In genomic region chr13:69565334-69565733, GRCh38 we compare ENCODE assay signal across 9 cellular contexts.
A peak's percentile ranks its signal among the peaks of the same experiment; 100 is the strongest.
DNase-seq lines count a peak whose midpoint lies in the region; ATAC-seq, FAIRE-seq and TF ChIP-seq lines count a peak whose summit lies in the region.
"Had no signal": no experiment of that assay in that cellular context is flagged by ENCODE, and none has a peak within 500 bp of the region (broad histone marks: within the 10 kb centered on the region; RNA-seq: fewer than 3 reads in every experiment).

No MANE protein-coding gene starts in this region.

- FAIRE-seq in urothelium cell line (lab: Jason Lieb, UNC): no peak

- H3K4me3 Mint-ChIP-seq in CD14-positive monocyte: no peak overlapping the region
- H3K4me3 Mint-ChIP-seq: central memory CD8-positive, alpha-beta T cell had no signal

- no peak overlapping the region for H3K27ac Mint-ChIP-seq in CD14-positive monocyte

- H3K9me3 Mint-ChIP-seq in CD14-positive monocyte: peaks cover 0 to 9% (median 2%) of the 10 kb centered on the region in 7 donors

- ATAC-seq in GM21360 (IDR thresholded peaks at IDR 0.05; ENCODE audit: unreplicated experiment): peak; percentile 84

- in situ Hi-C loops in astrocyte of the spinal cord (cut with HindIII; ENCODE audit: low sequenced_read_pairs): no loop called here

- intact Hi-C loops in CD14-positive monocyte (cut with micrococcal nuclease): no loop called here

- H3K4me1 Mint-ChIP-seq in CD14-positive monocyte: no peaks in the 10 kb centered on the region
- H3K4me1 Mint-ChIP-seq: central memory CD8-positive, alpha-beta T cell had no signal

- no peaks in the 10 kb centered on the region for H3K36me3 Mint-ChIP-seq in CD14-positive monocyte

- DNase-seq in COLO829 (ENCODE audit: low spot score) (peak; percentile 58), HT1080 (ENCODE audit: low read depth) (peak; percentile 91), astrocyte of the spinal cord (ENCODE audit: low read depth, low spot score) (peak; percentile 67), urothelium cell line (ENCODE audit: low spot score) (peak; percentile 61), CD14-positive monocyte (ENCODE audit: low spot score) (no peak), amygdala (lab: John Stamatoyannopoulos, UW) (no peak)
- no peak for DNase-seq in stimulated activated CD4-positive, alpha-beta T cell treated with anti-CD3 and anti-CD28 coated beads, Interleukin-12 subunit alpha, Interleukin-12 subunit beta, amount 100 ng/mL, for 4 hours

- no peaks in the 10 kb centered on the region for H3K27me3 Mint-ChIP-seq in CD14-positive monocyte (ENCODE audit: low read depth in 3 of 3)
- H3K27me3 Mint-ChIP-seq: central memory CD8-positive, alpha-beta T cell had no signal

- TF ChIP-seq CTCF in astrocyte of the spinal cord (IDR thresholded peaks at IDR 0.05; ENCODE audit: low read depth, low read length) (peak; percentile 44), CD14-positive monocyte (IDR thresholded peaks at IDR 0.05) (no peak)

- no peak overlapping the region for H3K4me3 ChIP-seq in astrocyte of the spinal cord (ENCODE audit: low read depth, low read length)

Comparison
In these comparisons a context has a peak if more than half of its experiments do, and no peak if none do; other contexts are left out.
1. DNase-seq: peak in COLO829 (single experiment), HT1080 (single experiment), astrocyte of the spinal cord (single experiment) and urothelium cell line (single experiment); none in CD14-positive monocyte (single experiment), stimulated activated CD4-positive, alpha-beta T cell treated with anti-CD3 and anti-CD28 coated beads, Interleukin-12 subunit alpha, Interleukin-12 subunit beta, amount 100 ng/mL, for 4 hours (single experiment) and amygdala (0 of 56).